In genomic region chr6:168756009-168756634, GRCh38 we compare ENCODE assay signal across 1 cellular context.
TF ChIP-seq lines count a peak whose summit lies in the region.

No MANE protein-coding gene starts in this region.

TF ChIP-seq in H1, 55 proteins besides CTCF, POLR2A, EP300 and RAD21 (continued from another document):
- TF ChIP-seq CHD7 (IDR thresholded peaks at IDR 0.05; ENCODE audit: insufficient replicate concordance, low read length) (peak; percentile 30), CHD2 (IDR thresholded peaks at IDR 0.05; ENCODE audit: low read length) (no peak), RXRA (IDR thresholded peaks at IDR 0.05; ENCODE audit: insufficient read depth, low read depth, low read length) (no peak)
